In the genomic region with DNA sequence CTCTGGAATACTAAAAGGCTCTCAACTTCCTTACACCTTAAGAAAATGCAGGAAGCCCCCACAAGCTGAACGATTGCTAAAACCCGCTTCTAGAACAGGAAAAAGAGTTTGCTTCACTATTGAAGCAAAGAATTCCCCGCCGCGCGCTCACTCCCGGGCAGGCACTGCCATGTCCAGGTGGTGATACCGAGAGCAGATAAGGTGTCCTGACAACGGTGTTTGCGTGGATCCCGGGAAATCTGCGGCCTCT, we compare ENCODE assay signal across 1 cellular context.
A peak's percentile ranks its signal among the peaks of the same experiment; 100 is the strongest.
TF ChIP-seq lines count a peak whose summit lies in the region.

No MANE protein-coding gene starts in this region.

TF ChIP-seq in HEK293, 187 proteins besides CTCF, POLR2A, EP300 and RAD21 (continued from another document):
- TF ChIP-seq, protein P1, sequence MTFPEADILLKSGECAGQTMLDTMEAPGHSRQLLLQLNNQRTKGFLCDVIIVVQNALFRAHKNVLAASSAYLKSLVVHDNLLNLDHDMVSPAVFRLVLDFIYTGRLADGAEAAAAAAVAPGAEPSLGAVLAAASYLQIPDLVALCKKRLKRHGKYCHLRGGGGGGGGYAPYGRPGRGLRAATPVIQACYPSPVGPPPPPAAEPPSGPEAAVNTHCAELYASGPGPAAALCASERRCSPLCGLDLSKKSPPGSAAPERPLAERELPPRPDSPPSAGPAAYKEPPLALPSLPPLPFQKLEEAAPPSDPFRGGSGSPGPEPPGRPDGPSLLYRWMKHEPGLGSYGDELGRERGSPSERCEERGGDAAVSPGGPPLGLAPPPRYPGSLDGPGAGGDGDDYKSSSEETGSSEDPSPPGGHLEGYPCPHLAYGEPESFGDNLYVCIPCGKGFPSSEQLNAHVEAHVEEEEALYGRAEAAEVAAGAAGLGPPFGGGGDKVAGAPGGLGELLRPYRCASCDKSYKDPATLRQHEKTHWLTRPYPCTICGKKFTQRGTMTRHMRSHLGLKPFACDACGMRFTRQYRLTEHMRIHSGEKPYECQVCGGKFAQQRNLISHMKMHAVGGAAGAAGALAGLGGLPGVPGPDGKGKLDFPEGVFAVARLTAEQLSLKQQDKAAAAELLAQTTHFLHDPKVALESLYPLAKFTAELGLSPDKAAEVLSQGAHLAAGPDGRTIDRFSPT (tag by site-specific recombination; IDR thresholded peaks at IDR 0.05): peak; percentile 74
- TF ChIP-seq, protein P2, sequence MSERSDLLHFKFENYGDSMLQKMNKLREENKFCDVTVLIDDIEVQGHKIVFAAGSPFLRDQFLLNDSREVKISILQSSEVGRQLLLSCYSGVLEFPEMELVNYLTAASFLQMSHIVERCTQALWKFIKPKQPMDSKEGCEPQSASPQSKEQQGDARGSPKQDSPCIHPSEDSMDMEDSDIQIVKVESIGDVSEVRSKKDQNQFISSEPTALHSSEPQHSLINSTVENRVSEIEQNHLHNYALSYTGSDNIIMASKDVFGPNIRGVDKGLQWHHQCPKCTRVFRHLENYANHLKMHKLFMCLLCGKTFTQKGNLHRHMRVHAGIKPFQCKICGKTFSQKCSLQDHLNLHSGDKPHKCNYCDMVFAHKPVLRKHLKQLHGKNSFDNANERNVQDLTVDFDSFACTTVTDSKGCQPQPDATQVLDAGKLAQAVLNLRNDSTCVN (tag by site-specific recombination; optimal IDR thresholded peaks at IDR 0.05): no peak
- TF ChIP-seq ZNF776 (tag by site-specific recombination; IDR thresholded peaks at IDR 0.05; ENCODE audit: borderline replicate concordance): no peak
TF ChIP-seq in HEK293: peak in this region for 4.
